In genomic region chr11:64667154-64667745, GRCh38 we compare ENCODE assay signal across 21 cellular contexts. TPM values are rescaled to one million over a fixed set of nuclear protein-coding genes. Genes with fewer than 3 reads are reported as not detected.
DNase-seq lines count a peak whose midpoint lies in the region; ATAC-seq, FAIRE-seq and TF ChIP-seq lines count a peak whose summit lies in the region.
"Had no signal": no experiment of that assay in that cellular context is flagged by ENCODE, and none has a peak within 500 bp of the region (broad histone marks: within the 10 kb centered on the region; RNA-seq: fewer than 3 reads in every experiment).

No MANE protein-coding gene starts in this region.

- no peak for TF ChIP-seq RAD21 in K562 (CRISPR knock-in tag; conservative IDR thresholded peaks at IDR 0.05 in 1 of 2, IDR thresholded peaks at IDR 0.05 in 1 of 2)

- no peak overlapping the region for H3K4me2 ChIP-seq in K562 (ENCODE audit: insufficient read depth, low read length)

- H3K9me1 ChIP-seq in K562 (ENCODE audit: control insufficient read depth, insufficient read depth, low read length), result no peaks in the 10 kb centered on the region

- FAIRE-seq in K562 (lab: Jason Lieb, UNC), result no peak
- FAIRE-seq: A204.1, GM12892, GM18507 had no signal

- ATAC-seq in K562, result no peak
- ATAC-seq in lower lobe of right lung, result no peak

- H3K27ac ChIP-seq in K562 (ENCODE audit: extremely low read depth, low read depth, low read length) (no peak overlapping the region), lower lobe of right lung (no peak overlapping the region)

- H3K79me2 ChIP-seq in K562 (ENCODE audit: control insufficient read depth, insufficient read depth, low read length), result no peaks in the 10 kb centered on the region

- H3K4me3 ChIP-seq in H7 (ENCODE audit: insufficient read depth, low read depth, low read length) (no peak overlapping the region), K562 (no peak overlapping the region), lower lobe of right lung (no peak overlapping the region)

- no peak for TF ChIP-seq EP300 in K562 (IDR thresholded peaks at IDR 0.05; ENCODE audit: low read length)

- no peaks in the 10 kb centered on the region for H4K20me1 ChIP-seq in K562 (replicated peaks; ENCODE audit: control insufficient read depth, insufficient read depth, low read length)

- no peaks in the 10 kb centered on the region for H3K9me3 ChIP-seq in K562 (replicated peaks; ENCODE audit: control insufficient read depth, insufficient read depth, low read depth, low read length)
- no peaks in the 10 kb centered on the region for H3K9me3 ChIP-seq in lower lobe of right lung
- H3K9me3 ChIP-seq: BE2C had no signal

- TF ChIP-seq CTCF in K562 (IDR thresholded peaks at IDR 0.05 in 2 of 3, conservative IDR thresholded peaks at IDR 0.05 in 1 of 3; ENCODE audit: insufficient read depth in 2 of 3, low read depth in 1 of 3, low read length in 3 of 3) (no peak), lower lobe of right lung (IDR thresholded peaks at IDR 0.05) (no peak), GM10266 (IDR thresholded peaks at IDR 0.05; ENCODE audit: control insufficient read depth, insufficient read depth, low read depth, missing control alignments) (no peak)

- no peak overlapping the region for H3K9ac ChIP-seq in K562 (ENCODE audit: insufficient read depth in 1 of 2, low read depth in 2 of 2, low read length in 2 of 2)

- DNase-seq in H7 (peak; percentile 73), K562 (ENCODE audit: extremely low read depth in 1 of 4, low spot score in 3 of 4) (no peak), lower lobe of right lung (peak; percentile 26), GM10266 (ENCODE audit: extremely low spot score) (no peak), foreskin melanocyte (no peak), SHP77 treated with DMSO at 0.1 percent for 48 hours (lab: John Stamatoyannopoulos, UW) (no peak)
- DNase-seq: ACHN; BE2C; C1 segment of cervical spinal cord; CD4-positive, CD25-positive, alpha-beta regulatory T cell; CD8-positive, alpha-beta memory T cell; COR-L47; DMS 273 treated with DMSO at 0.1 percent for 48 hours; DMS53; DND-41; EL; HCEC 1CT had no signal

- no peak for TF ChIP-seq POLR2A in K562 (conservative IDR thresholded peaks at IDR 0.05)

- BruUV-seq in K562 (replicated peaks; lab: Mats Ljungman, UMichigan), result no TSS peak

- CTCF ChIA-PET in K562 (lab: Yijun Ruan, JAX; ENCODE audit: low intra/inter-chr PET ratio), result no interaction called here

- H3K27me3 ChIP-seq in H7 (ENCODE audit: control insufficient read depth, insufficient read depth, low read length) (no peaks in the 10 kb centered on the region; the same call in 1 of the 2 replicates), K562 (ENCODE audit: control insufficient read depth in 2 of 2, insufficient read depth in 2 of 2, low read length in 2 of 2) (peaks cover 6 to 14% of the 10 kb centered on the region in 2 experiments; a peak in 3 of 5 replicates), lower lobe of right lung (ENCODE audit: low read depth) (peaks cover 20% of the 10 kb centered on the region)
- H3K27me3 ChIP-seq: BE2C had no signal

- POLR2A ChIA-PET in K562 (lab: Yijun Ruan, JAX), result interaction anchor here (0.8 kb wide), 1 partner anchor 12 kb away, joined by 3 read pairs; no protein-coding TSS in a partner anchor

- 66% methylated on average over 22 of the region's 22 CpGs for WGBS in K562 (ENCODE audit: insufficient coverage, low coverage, missing lambda C conversion rate)

- H3K4me1 ChIP-seq in K562 (replicated peaks in 1 of 2; ENCODE audit: control insufficient read depth in 2 of 2, insufficient read depth in 2 of 2, low read length in 2 of 2), result peaks cover 9 to 10% of the 10 kb centered on the region in 2 experiments
- no peaks in the 10 kb centered on the region for H3K4me1 ChIP-seq in lower lobe of right lung
- H3K4me1 ChIP-seq: BE2C had no signal

- intact Hi-C loops in K562 (cut with micrococcal nuclease) (no loop called here), lower lobe of right lung (cut with DNase I) (no loop called here)

- no peaks in the 10 kb centered on the region for H3K36me3 ChIP-seq in H7 (replicated peaks; ENCODE audit: control insufficient read depth, insufficient read depth, low read length)
- no peaks in the 10 kb centered on the region for H3K36me3 ChIP-seq in K562 (ENCODE audit: control insufficient read depth, insufficient read depth, low read length)
- no peaks in the 10 kb centered on the region for H3K36me3 ChIP-seq in lower lobe of right lung
- H3K36me3 ChIP-seq: BE2C had no signal

- in situ Hi-C loops in K562 (cut with MboI), result no loop called here

- H2AFZ ChIP-seq in K562 (ENCODE audit: low read depth, low read length), result no peak overlapping the region

TF ChIP-seq in K562, 482 proteins besides CTCF, POLR2A, EP300 and RAD21:
- peak; percentile 93 for TF ChIP-seq ZBTB33 (CRISPR knock-in tag; IDR thresholded peaks at IDR 0.05)
- TF ChIP-seq XRCC5 (IDR thresholded peaks at IDR 0.05; ENCODE audit: low read depth, low read length), result no peak

RNA-seq across cellular contexts. Expression of gene NRXN2, which starts 55.7 kb away (rescaled TPM):
- total RNA-seq in H7 (2014; rRNA removed; shearing (Covaris generic)), result 0.85 and 1.9 TPM in 2 replicates
- total RNA-seq in K562 (2011; cell fraction: chromatin; rRNA removed; ENCODE audit: low replicate concordance), result 0.81 and 1.7 TPM in 2 replicates
- 2.2 and 2.4 TPM in 2 replicates for total RNA-seq in K562 (2011; cell fraction: nucleolus; rRNA removed)
- total RNA-seq in K562 (2011; cell fraction: nucleoplasm; rRNA removed), result 1.5 and 2.8 TPM in 2 replicates
- total RNA-seq in K562 (2014; rRNA removed) (0.45 and 0.53 TPM in 2 replicates), K562 (2014; rRNA removed; fragmentation: Illumina TruSeq; extraction: Trizol) (not detected in 2 replicates), K562 (2015; rRNA removed; fragmentation: Illumina TruSeq; extraction: Trizol) (0.11 TPM in 1 of 2 replicates, not detected in the other), K562 (2021) (0.47 and 0.69 TPM in 2 replicates), lower lobe of right lung (1.7 TPM)
- polyA plus RNA-seq in K562 (2011; rRNA removed) (0.15 and 0.18 TPM in 2 replicates), K562 (2014; fragmentation: Illumina TruSeq; extraction: Trizol) (0.07 and 0.08 TPM in 2 replicates), K562 (2014; fragmentation: Nextera tagmentation; extraction: Ambion mirVana) (not detected), K562 (2014; rRNA removed) (0.12 TPM in 1 of 2 replicates, not detected in the other)
- polyA plus RNA-seq in K562 (2011; cell fraction: cytosol; rRNA removed), result 0.09 and 1.3 TPM in 2 replicates
- polyA plus RNA-seq in K562 (2011; cell fraction: nucleus; rRNA removed), result 0.70 and 0.88 TPM in 2 replicates
- 0.33 and 0.36 TPM in 2 replicates for polyA plus RNA-seq in K562 (2012)
- polyA minus RNA-seq in K562 (2011; rRNA and poly(A)+ RNA removed), result 0.09 and 0.53 TPM in 2 replicates
- polyA minus RNA-seq in K562 (2011; cell fraction: cytosol; rRNA and poly(A)+ RNA removed), result 3.1 TPM in 1 of 2 replicates, not detected in the other
- polyA minus RNA-seq in K562 (2011; cell fraction: nucleus; rRNA and poly(A)+ RNA removed), result 1.3 and 1.7 TPM in 2 replicates
- total RNA-seq: HT-29 had no signal
- polyA plus RNA-seq: CD4-positive, CD25-positive, alpha-beta regulatory T cell; CD8-positive, alpha-beta memory T cell had no signal

Comparison
In these comparisons a context has a peak if more than half of its experiments do, and no peak if none do; other contexts are left out.
1. DNase-seq: peak in H7 (single experiment) and lower lobe of right lung (single experiment); none in K562 (0 of 4), GM10266 (single experiment), foreskin melanocyte (single experiment) and SHP77 treated with DMSO at 0.1 percent for 48 hours (single experiment).